ENCODE assay signal across 10 cellular contexts in the genomic region with DNA sequence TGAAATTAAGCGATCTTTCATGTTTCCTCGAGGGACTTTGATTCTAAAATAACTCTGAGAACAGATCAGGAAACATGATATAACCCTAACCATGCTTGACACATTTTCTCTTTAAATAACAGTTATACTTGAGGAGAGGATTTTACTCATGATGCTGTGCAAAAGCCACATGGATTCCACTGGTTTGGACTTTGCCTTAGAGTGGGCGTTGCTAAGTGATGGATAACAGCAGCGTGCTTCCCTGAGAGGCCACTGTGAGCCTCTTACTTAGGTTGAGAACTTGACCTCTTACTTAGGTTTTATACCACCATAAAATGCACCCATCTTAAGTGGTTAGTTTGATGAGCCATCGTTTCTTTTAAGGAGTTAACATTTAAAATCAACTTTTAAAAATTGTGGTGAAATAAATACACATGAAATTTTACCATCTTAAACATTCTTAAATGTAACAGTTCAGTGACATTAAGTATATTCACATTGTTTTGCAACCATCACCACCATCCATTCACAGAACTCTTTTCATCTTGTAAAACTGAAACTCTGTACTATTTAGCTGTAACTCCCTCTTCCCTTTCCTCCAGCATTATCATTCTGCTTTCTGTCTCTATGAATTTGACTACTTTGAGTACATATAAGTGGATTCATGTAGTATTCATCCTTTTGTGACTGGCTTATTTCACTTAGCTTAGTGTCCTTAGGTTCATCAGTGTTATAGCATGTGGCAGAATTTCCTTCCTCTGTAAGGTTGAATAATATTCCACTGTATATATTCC. TPM values are rescaled to one million over a fixed set of nuclear protein-coding genes. Genes with fewer than 3 reads are reported as not detected.
DNase-seq lines count a peak whose midpoint lies in the region; ATAC-seq and TF ChIP-seq lines count a peak whose summit lies in the region.
"Had no signal": no experiment of that assay in that cellular context is flagged by ENCODE, and none has a peak within 500 bp of the region (broad histone marks: within the 10 kb centered on the region; RNA-seq: fewer than 3 reads in every experiment).

No MANE protein-coding gene starts in this region.

- H3K4me2 ChIP-seq in KMS-11: peak overlapping the region; percentile 3; the same call in 1 of the 2 replicates

- no peak overlapping the region for H3K9ac ChIP-seq in KMS-11

- peak overlapping the region; percentile 61 for H3K27ac Mint-ChIP-seq in activated CD4-positive, alpha-beta T cell treated with anti-CD3 and anti-CD28 coated beads for 36 hours
- no peak overlapping the region for H3K27ac Mint-ChIP-seq in stimulated activated naive B cell treated with anti-CD40 and anti-IgM and Interleukin-4, amounts not matched to agents 10 μg/mL and 1 μg/mL and 100 μg/mL, for 72 hours

- H3K4me3 ChIP-seq in KMS-11 (IDR thresholded peaks at IDR 0.05; ENCODE audit: insufficient read depth, low read depth, low read length): no peak overlapping the region
- no peak overlapping the region for H3K4me3 ChIP-seq in fibroblast of mammary gland (ENCODE audit: control insufficient read depth, low read depth, low read length)

- no peak overlapping the region; the same call in 1 of the 2 replicates for H3K27ac ChIP-seq in KMS-11

- CTCF ChIA-PET in activated CD4-positive, alpha-beta T cell treated with anti-CD3 and anti-CD28 coated beads for 36 hours (lab: Charles Lee): interaction anchor here (0.7 kb wide), 1 partner anchor 10 kb away, joined by 3 read pairs; no protein-coding TSS in a partner anchor

- no peaks in the 10 kb centered on the region for H3K36me3 ChIP-seq in KMS-11 (ENCODE audit: insufficient read depth)

- peaks cover 26% of the 10 kb centered on the region for H3K4me1 Mint-ChIP-seq in activated CD4-positive, alpha-beta T cell treated with anti-CD3 and anti-CD28 coated beads for 36 hours
- peaks cover 41 to 60% of the 10 kb centered on the region in 2 donors for H3K4me1 Mint-ChIP-seq in stimulated activated naive B cell treated with anti-CD40 and anti-IgM and Interleukin-4, amounts not matched to agents 10 μg/mL and 1 μg/mL and 100 μg/mL, for 72 hours

- H2AFZ ChIP-seq in KMS-11 (ENCODE audit: low read depth): no peak overlapping the region

- H3K4me3 Mint-ChIP-seq in activated CD4-positive, alpha-beta T cell treated with anti-CD3 and anti-CD28 coated beads for 36 hours: no peak overlapping the region
- peak overlapping the region in 1 of 2 donors; percentile 17 for H3K4me3 Mint-ChIP-seq in stimulated activated naive B cell treated with anti-CD40 and anti-IgM and Interleukin-4, amounts not matched to agents 10 μg/mL and 1 μg/mL and 100 μg/mL, for 72 hours

- H3K27me3 Mint-ChIP-seq in activated CD4-positive, alpha-beta T cell treated with anti-CD3 and anti-CD28 coated beads for 36 hours: no peaks in the 10 kb centered on the region
- H3K27me3 Mint-ChIP-seq in stimulated activated naive B cell treated with anti-CD40 and anti-IgM and Interleukin-4, amounts not matched to agents 10 μg/mL and 1 μg/mL and 100 μg/mL, for 72 hours: no peaks in the 10 kb centered on the region

- TF ChIP-seq CTCF in KMS-11 (conservative IDR thresholded peaks at IDR 0.05; ENCODE audit: low read depth, low read length) (no peak), fibroblast of mammary gland (conservative IDR thresholded peaks at IDR 0.05; ENCODE audit: control insufficient read depth, insufficient read depth, low read depth, low read length) (no peak)

- H3K9me3 Mint-ChIP-seq in activated CD4-positive, alpha-beta T cell treated with anti-CD3 and anti-CD28 coated beads for 36 hours (ENCODE audit: low read depth): no peaks in the 10 kb centered on the region
- no peaks in the 10 kb centered on the region for H3K9me3 Mint-ChIP-seq in stimulated activated naive B cell treated with anti-CD40 and anti-IgM and Interleukin-4, amounts not matched to agents 10 μg/mL and 1 μg/mL and 100 μg/mL, for 72 hours

- DNase-seq in activated CD4-positive, alpha-beta T cell treated with anti-CD3 and anti-CD28 coated beads for 36 hours: no peak
- DNase-seq in activated CD4-positive, alpha-beta T cell treated with anti-CD3 and anti-CD28 coated beads for 4 hours: no peak
- DNase-seq in fibroblast of mammary gland (ENCODE audit: low read depth) (peak; percentile 38), anterior cingulate cortex (lab: John Stamatoyannopoulos, UW) (no peak), DMS153 (lab: John Stamatoyannopoulos, UW) (no peak), DMS79 treated with DMSO at 0.1 percent for 48 hours (lab: John Stamatoyannopoulos, UW) (no peak)
- no peak for DNase-seq in stimulated activated naive B cell treated with anti-CD40 and anti-IgM and Interleukin-4, amounts not matched to agents 10 μg/mL and 1 μg/mL and 100 μg/mL, for 72 hours
- DNase-seq: Karpas-422; stimulated activated CD4-positive, alpha-beta T cell treated with anti-CD3 and anti-CD28 coated beads, Interleukin-2, amount 100 ng/mL, for 48 hours had no signal

- no peaks in the 10 kb centered on the region for H3K27me3 ChIP-seq in KMS-11 (ENCODE audit: insufficient read depth, low read depth)

- intact Hi-C loops in activated CD4-positive, alpha-beta T cell treated with anti-CD3 and anti-CD28 coated beads for 36 hours (cut with DNase I, micrococcal nuclease): no loop called here

- H3K36me3 Mint-ChIP-seq in activated CD4-positive, alpha-beta T cell treated with anti-CD3 and anti-CD28 coated beads for 36 hours (ENCODE audit: low read depth): no peaks in the 10 kb centered on the region
- peaks cover 7 to 22% of the 10 kb centered on the region in 2 donors for H3K36me3 Mint-ChIP-seq in stimulated activated naive B cell treated with anti-CD40 and anti-IgM and Interleukin-4, amounts not matched to agents 10 μg/mL and 1 μg/mL and 100 μg/mL, for 72 hours

- peak; percentile 94 for ATAC-seq in activated CD4-positive, alpha-beta T cell treated with anti-CD3 and anti-CD28 coated beads for 36 hours
- peak; percentile 66 to 71 for ATAC-seq in stimulated activated naive B cell treated with anti-CD40 and anti-IgM and Interleukin-4, amounts not matched to agents 10 μg/mL and 1 μg/mL and 100 μg/mL, for 72 hours (replicated peaks)

- no peaks in the 10 kb centered on the region for H3K79me2 ChIP-seq in KMS-11 (ENCODE audit: insufficient read depth, low read depth)

- H3K4me1 ChIP-seq in KMS-11 (ENCODE audit: low read depth, poor library complexity, severe bottlenecking): peaks cover 39% of the 10 kb centered on the region

- POLR2A ChIA-PET in activated CD4-positive, alpha-beta T cell treated with anti-CD3 and anti-CD28 coated beads for 36 hours (lab: Charles Lee): no interaction called here

- H4K20me1 ChIP-seq in KMS-11 (ENCODE audit: insufficient read depth): no peaks in the 10 kb centered on the region

RNA-seq across cellular contexts. Expression of a gene that starts 22.5 kb away (rescaled TPM):
- total RNA-seq in activated CD4-positive, alpha-beta T cell treated with anti-CD3 and anti-CD28 coated beads for 36 hours: 10 to 100 TPM; 24.8 to 30.7 TPM
